Comparison of ENCODE assay signal across 10 cellular contexts in the genomic region with DNA sequence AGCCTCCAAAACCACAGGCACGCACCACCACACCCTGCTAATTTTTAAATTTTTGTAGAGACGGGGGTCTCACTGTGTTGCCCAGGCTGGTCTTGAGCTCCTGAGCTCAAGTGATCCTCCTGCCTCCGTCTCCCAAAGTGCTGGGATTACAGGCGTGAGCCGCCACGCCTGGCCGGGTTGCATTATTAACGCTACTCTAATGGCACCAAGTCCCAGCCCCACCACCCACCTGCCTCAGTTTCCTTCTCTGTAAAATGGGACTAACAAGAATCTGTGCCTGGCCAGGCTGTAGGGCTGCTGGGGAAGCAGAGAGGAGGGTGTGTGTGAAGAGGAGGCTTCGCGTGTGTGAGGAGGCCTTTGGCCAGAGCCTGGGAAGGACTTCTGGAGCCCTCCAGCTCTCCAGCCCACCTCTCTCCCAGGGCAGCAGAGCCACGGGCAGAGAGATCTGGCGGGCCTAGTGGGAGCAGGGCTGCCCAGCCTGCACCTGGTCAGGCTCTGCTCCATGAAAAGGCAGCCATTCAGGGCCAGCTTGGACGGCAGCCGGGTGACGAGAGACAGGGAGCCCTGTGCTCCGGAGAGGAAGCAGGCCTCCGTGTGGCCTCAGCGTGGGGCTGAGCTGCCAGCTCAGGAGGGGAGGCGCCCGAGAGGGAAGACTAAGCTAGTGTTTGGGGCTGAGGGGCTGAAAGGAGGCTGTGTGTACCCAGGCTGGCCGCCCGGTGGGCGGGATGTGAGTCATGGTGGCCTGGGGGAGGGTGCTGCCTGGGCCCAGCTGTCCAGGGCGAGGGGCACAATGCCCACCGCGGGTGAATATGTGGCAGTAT. TPM values are rescaled to one million over a fixed set of nuclear protein-coding genes. Genes with fewer than 3 reads are reported as not detected.
DNase-seq lines count a peak whose midpoint lies in the region; ATAC-seq and TF ChIP-seq lines count a peak whose summit lies in the region.
"Had no signal": no experiment of that assay in that cellular context is flagged by ENCODE, and none has a peak within 500 bp of the region (broad histone marks: within the 10 kb centered on the region; RNA-seq: fewer than 3 reads in every experiment).

No MANE protein-coding gene starts in this region.

- H3K27ac Mint-ChIP-seq in T-helper 17 cell: peak overlapping the region; percentile 65

- ATAC-seq in T-helper 17 cell (no peak), HG03378 (IDR thresholded peaks at IDR 0.05; ENCODE audit: unreplicated experiment) (no peak)
- ATAC-seq: GM12878 had no signal

- H3K27me3 Mint-ChIP-seq in T-helper 17 cell: peaks cover 40% of the 10 kb centered on the region

- intact Hi-C loops in posterior cingulate gyrus (cut with DNase I): no loop called here

- H3K36me3 Mint-ChIP-seq in T-helper 17 cell (ENCODE audit: low read depth): peaks cover 3% of the 10 kb centered on the region

- H3K4me3 Mint-ChIP-seq in T-helper 17 cell: no peak overlapping the region

- H3K4me1 Mint-ChIP-seq in T-helper 17 cell: peaks cover 4% of the 10 kb centered on the region

- TF ChIP-seq POLR2A in GM19193 (IDR thresholded peaks at IDR 0.05; ENCODE audit: extremely low read depth, insufficient read depth, insufficient read length): peak; percentile 15

- no peak for DNase-seq in T-helper 17 cell
- DNase-seq in glomerular visceral epithelial cell (ENCODE audit: extremely low spot score): peak; percentile 86
- DNase-seq in posterior cingulate gyrus: peak; percentile 81 to 99 (median 93)
- DNase-seq in NCI-H128 (lab: John Stamatoyannopoulos, UW; ENCODE audit: unreplicated experiment): no peak
- DNase-seq in RPMI8226: no peak
- DNase-seq in SKM-1 treated with dmso at 0.1 percent for 144 hours (lab: John Stamatoyannopoulos, UW; ENCODE audit: unreplicated experiment): no peak
- DNase-seq: stimulated activated CD4-positive, alpha-beta T cell treated with anti-CD3 and anti-CD28 coated beads, Interleukin-2, amount 100 ng/mL, for 24 hours had no signal

- no peaks in the 10 kb centered on the region for H3K9me3 ChIP-seq in T-helper 17 cell (ENCODE audit: control insufficient read depth, low read length, poor library complexity, severe bottlenecking)

RNA-seq across cellular contexts. Expression of a gene that starts 7.4 kb away (rescaled TPM):
- total RNA-seq in T-helper 17 cell: under 1 TPM; 0.22 to 0.37 TPM

Comparison
In these comparisons a context has a peak if more than half of its experiments do, and no peak if none do; other contexts are left out.
1. DNase-seq: peak in glomerular visceral epithelial cell (single experiment) and posterior cingulate gyrus (10 of 10); none in T-helper 17 cell (0 of 3), NCI-H128 (single experiment), RPMI8226 (single experiment) and SKM-1 treated with dmso at 0.1 percent for 144 hours (single experiment).